17 cellular contexts compared by ENCODE assay signal in genomic region chr2:75998451-75998850, GRCh38.
"Had no signal": no experiment of that assay in that cellular context is flagged by ENCODE, and none has a peak within 500 bp of the region (broad histone marks: within the 10 kb centered on the region; RNA-seq: fewer than 3 reads in every experiment).

No MANE protein-coding gene starts in this region.

- H3K27ac Mint-ChIP-seq: endodermal cell; naive thymus-derived CD8-positive, alpha-beta T cell had no signal

- H3K4me1 Mint-ChIP-seq: endodermal cell; naive thymus-derived CD8-positive, alpha-beta T cell; neural crest cell had no signal

- H3K4me3 ChIP-seq: colonic mucosa, heart left ventricle, mucosa of descending colon, right atrium auricular region, stomach, thoracic aorta, transverse colon had no signal

- H3K27me3 ChIP-seq: colonic mucosa, foreskin keratinocyte, heart left ventricle, right atrium auricular region, stomach, transverse colon had no signal

- H3K36me3 ChIP-seq: colonic mucosa, heart left ventricle, right atrium auricular region, stomach, thoracic aorta, transverse colon had no signal

- H3K27me3 Mint-ChIP-seq: naive thymus-derived CD8-positive, alpha-beta T cell had no signal

- H3K4me3 Mint-ChIP-seq: endodermal cell; naive thymus-derived CD8-positive, alpha-beta T cell; neural crest cell had no signal

- H3K9me3 ChIP-seq: colonic mucosa, mucosa of descending colon, transverse colon had no signal

- DNase-seq: colonic mucosa; effector CD4-positive, alpha-beta T cell; endodermal cell; erythroblast; foreskin keratinocyte; heart left ventricle; hippocampal formation; mucosa of descending colon; naive thymus-derived CD8-positive, alpha-beta T cell; small intestine; stimulated activated CD4-positive, alpha-beta T cell treated with anti-CD3 and anti-CD28 coated beads, Interleukin-12 subunit alpha, Interleukin-12 subunit beta, amount 100 ng/mL, for 4 hours; stimulated activated naive CD4-positive, alpha-beta T cell; stomach; transverse colon had no signal
